Comparison of ENCODE assay signal across 33 cellular contexts in the genomic region with DNA sequence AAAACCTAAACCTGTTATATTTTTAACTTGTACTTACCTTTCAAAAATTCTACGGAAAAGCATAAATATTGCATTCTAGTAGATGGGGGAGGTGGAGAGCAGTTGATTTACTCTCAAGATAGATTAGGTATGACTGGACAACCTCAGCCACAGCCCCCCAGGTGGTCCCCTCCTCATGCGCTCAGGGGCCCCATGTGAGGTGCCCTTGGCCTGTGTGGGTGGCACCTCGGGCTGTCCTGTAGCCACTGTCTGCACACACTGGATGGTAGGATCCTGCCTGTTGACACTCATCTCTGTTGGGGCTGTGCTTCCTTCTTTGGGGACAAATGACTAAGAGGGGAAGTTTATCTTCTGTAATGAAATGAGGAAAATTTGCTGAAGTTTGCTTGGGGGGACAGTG. TPM values are rescaled to one million over a fixed set of nuclear protein-coding genes. Genes with fewer than 3 reads are reported as not detected.
DNase-seq lines count a peak whose midpoint lies in the region; ATAC-seq and TF ChIP-seq lines count a peak whose summit lies in the region.
"Had no signal": no experiment of that assay in that cellular context is flagged by ENCODE, and none has a peak within 500 bp of the region (broad histone marks: within the 10 kb centered on the region; RNA-seq: fewer than 3 reads in every experiment).

No MANE protein-coding gene starts in this region.

- no peak for TF ChIP-seq CTCF in osteocyte (IDR thresholded peaks at IDR 0.05)

- no peaks in the 10 kb centered on the region for H3K27me3 Mint-ChIP-seq in activated naive CD8-positive, alpha-beta T cell treated with anti-CD3 and anti-CD28 coated beads for 36 hours
- peaks cover 14% of the 10 kb centered on the region for H3K27me3 Mint-ChIP-seq in osteocyte (ENCODE audit: unreplicated experiment)
- H3K27me3 Mint-ChIP-seq: naive thymus-derived CD8-positive, alpha-beta T cell had no signal

- H3K27ac ChIP-seq in right cardiac atrium (ENCODE audit: low read length) = no peak overlapping the region
- H3K27ac ChIP-seq: BLaER1 treated with 17β-estradiol and CSF1 and Interleukin-3, amounts not matched to agents 10 nM and 100 nM; KMS-11; lower lobe of right lung; SJCRH30; WERI-Rb-1 had no signal

- H3K4me3 ChIP-seq in right cardiac atrium (ENCODE audit: low read length) = no peak overlapping the region
- H3K4me3 ChIP-seq: BLaER1 treated with 17β-estradiol and CSF1 and Interleukin-3, amounts not matched to agents 10 nM and 100 nM; dorsolateral prefrontal cortex; lower lobe of right lung; SJCRH30 had no signal

- peak overlapping the region; percentile 32 for H3K27ac Mint-ChIP-seq in activated naive CD8-positive, alpha-beta T cell treated with anti-CD3 and anti-CD28 coated beads for 36 hours
- no peak overlapping the region for H3K27ac Mint-ChIP-seq in osteocyte (ENCODE audit: unreplicated experiment)

- no peaks in the 10 kb centered on the region for H3K27me3 ChIP-seq in right cardiac atrium (ENCODE audit: control insufficient read depth, insufficient read depth)
- H3K27me3 ChIP-seq: BLaER1 treated with 17β-estradiol and CSF1 and Interleukin-3, amounts not matched to agents 10 nM and 100 nM; SJCRH30 had no signal

- DNase-seq in cardiac septum (ENCODE audit: low spot score) (peak; percentile 69), right cardiac atrium (no peak), osteocyte (ENCODE audit: extremely low spot score, unreplicated experiment) (peak; percentile 62), A172 (ENCODE audit: low spot score) (no peak), activated T-cell treated with anti-CD3 and anti-CD28 coated beads for 4 hours (no peak)
- DNase-seq in activated naive CD8-positive, alpha-beta T cell treated with anti-CD3 and anti-CD28 coated beads for 36 hours = no peak
- DNase-seq: activated CD4-positive, alpha-beta T cell treated with anti-CD3 and anti-CD28 coated beads for 48 hours; central memory CD4-positive, alpha-beta T cell; DND-41; GF-D8; HCEC 1CT; kidney glomerular epithelial cell; lower lobe of right lung; MM.1S; NCI-H1105 treated with DMSO at 0.1 percent for 48 hours; NCI-H187 treated with DMSO at 0.1 percent for 48 hours; NCI-H2171; occipital lobe; SJCRH30; stimulated activated naive CD4-positive, alpha-beta T cell treated with Interleukin-2 at 50 U/mL for 16 hours; T1000; WERI-Rb-1 had no signal

- no peaks in the 10 kb centered on the region for H3K9me3 ChIP-seq in right cardiac atrium (ENCODE audit: control insufficient read depth, low read length)
- H3K9me3 ChIP-seq: lower lobe of right lung, SJCRH30 had no signal

- no peaks in the 10 kb centered on the region for H3K4me1 ChIP-seq in right cardiac atrium (ENCODE audit: control insufficient read depth, insufficient read depth, low read length)
- H3K4me1 ChIP-seq: SJCRH30 had no signal

- peaks cover 2% of the 10 kb centered on the region for H3K9me3 Mint-ChIP-seq in activated naive CD8-positive, alpha-beta T cell treated with anti-CD3 and anti-CD28 coated beads for 36 hours
- no peaks in the 10 kb centered on the region for H3K9me3 Mint-ChIP-seq in osteocyte (ENCODE audit: unreplicated experiment)

- peaks cover 18% of the 10 kb centered on the region for H3K36me3 Mint-ChIP-seq in activated naive CD8-positive, alpha-beta T cell treated with anti-CD3 and anti-CD28 coated beads for 36 hours
- H3K36me3 Mint-ChIP-seq in osteocyte (ENCODE audit: unreplicated experiment) = no peaks in the 10 kb centered on the region

- intact Hi-C loops in cardiac septum (cut with DNase I) (no loop called here), right cardiac atrium (cut with DNase I) (no loop called here)

- peaks cover 12% of the 10 kb centered on the region for H3K4me1 Mint-ChIP-seq in activated naive CD8-positive, alpha-beta T cell treated with anti-CD3 and anti-CD28 coated beads for 36 hours
- no peaks in the 10 kb centered on the region for H3K4me1 Mint-ChIP-seq in osteocyte (ENCODE audit: unreplicated experiment)

- 81% methylated on average over 3 of the region's 3 CpGs for WGBS in right cardiac atrium

- no peak for ATAC-seq in right cardiac atrium
- ATAC-seq in HG02759 (IDR thresholded peaks at IDR 0.05; ENCODE audit: unreplicated experiment) = no peak
- ATAC-seq: lower lobe of right lung; naive thymus-derived CD8-positive, alpha-beta T cell had no signal

- H3K4me3 Mint-ChIP-seq in activated naive CD8-positive, alpha-beta T cell treated with anti-CD3 and anti-CD28 coated beads for 36 hours = no peak overlapping the region
- H3K4me3 Mint-ChIP-seq in osteocyte (ENCODE audit: unreplicated experiment) = no peak overlapping the region
- H3K4me3 Mint-ChIP-seq: naive thymus-derived CD8-positive, alpha-beta T cell had no signal

RNA-seq across cellular contexts. Expression of a gene that starts 53.7 kb away (rescaled TPM):
- total RNA-seq in cardiac septum = not detected
- total RNA-seq in right cardiac atrium = under 1 TPM in 1 of 4 donors, not detected in 3; 0.51 TPM
- polyA plus RNA-seq in right cardiac atrium = 0.68 TPM
- total RNA-seq in activated naive CD8-positive, alpha-beta T cell treated with anti-CD3 and anti-CD28 coated beads for 36 hours = not detected
- total RNA-seq in osteocyte = not detected in 2 replicates
- total RNA-seq in A172 (2014; rRNA removed; shearing (Covaris generic)) = 1.8 TPM in 1 of 2 replicates, not detected in the other
- total RNA-seq: endothelial cell of umbilical vein; frontal cortex; lower lobe of right lung; naive thymus-derived CD8-positive, alpha-beta T cell; NCI-H460; occipital lobe; RPMI7951; SJCRH30; skeletal muscle tissue; temporal lobe had no signal
- polyA plus RNA-seq: endothelial cell of umbilical vein; naive thymus-derived CD8-positive, alpha-beta T cell had no signal

Comparison
In these comparisons a context has a peak if more than half of its experiments do, and no peak if none do; other contexts are left out.
1. DNase-seq: peak in cardiac septum (single experiment) and osteocyte (single experiment); none in right cardiac atrium (0 of 3), activated naive CD8-positive, alpha-beta T cell treated with anti-CD3 and anti-CD28 coated beads for 36 hours (single experiment), A172 (single experiment) and activated T-cell treated with anti-CD3 and anti-CD28 coated beads for 4 hours (single experiment).